17 cellular contexts compared by ENCODE assay signal in the genomic region with DNA sequence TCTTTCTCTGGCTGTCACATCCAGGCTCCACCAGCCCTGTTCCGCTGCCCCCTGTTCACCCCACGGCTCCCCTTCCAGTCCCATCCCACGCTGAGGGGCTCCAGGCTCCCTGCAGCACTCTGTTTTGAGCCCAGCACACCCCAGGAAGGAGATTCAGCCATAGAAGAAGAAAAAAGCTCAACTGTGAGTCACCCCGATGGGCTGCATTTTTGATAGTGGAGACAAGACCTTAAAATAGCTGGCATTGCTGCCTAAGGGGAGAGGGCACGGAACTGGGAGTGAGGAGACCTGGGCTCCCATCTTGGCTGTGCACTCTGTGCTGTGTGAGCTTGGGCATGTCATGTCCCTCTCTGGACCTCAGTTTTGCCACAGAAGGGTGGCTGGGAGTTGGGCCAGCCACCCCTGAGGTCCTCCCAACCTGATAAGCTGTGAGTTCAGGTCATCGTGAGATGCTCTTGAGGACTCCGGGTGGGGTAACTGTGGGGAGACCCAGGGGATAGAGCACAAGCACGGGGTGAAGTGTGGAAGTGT. TPM values are rescaled to one million over a fixed set of nuclear protein-coding genes. Genes with fewer than 3 reads are reported as not detected.
DNase-seq lines count a peak whose midpoint lies in the region; ATAC-seq and TF ChIP-seq lines count a peak whose summit lies in the region.
"Had no signal": no experiment of that assay in that cellular context is flagged by ENCODE, and none has a peak within 500 bp of the region (broad histone marks: within the 10 kb centered on the region; RNA-seq: fewer than 3 reads in every experiment).

No MANE protein-coding gene starts in this region.

- H3K4me1 ChIP-seq in GM23338 (ENCODE audit: insufficient read depth), result peaks cover 7% of the 10 kb centered on the region; the same call in 1 of the 2 replicates
- H3K4me1 ChIP-seq in psoas muscle, result no peaks in the 10 kb centered on the region

- H3K79me2 ChIP-seq in GM23338 (replicated peaks; ENCODE audit: insufficient read depth), result no peaks in the 10 kb centered on the region

- H3K4me1 Mint-ChIP-seq in GM23338 (peaks cover 17% of the 10 kb centered on the region; the same call in 2 of the 3 replicates), immature natural killer cell (no peaks in the 10 kb centered on the region)
- H3K4me1 Mint-ChIP-seq: activated CD4-positive, alpha-beta T cell treated with anti-CD3 and anti-CD28 coated beads for 36 hours; stimulated activated naive B cell treated with anti-CD40 and anti-IgM and Interleukin-4, amounts not matched to agents 10 μg/mL and 1 μg/mL and 100 μg/mL, for 72 hours had no signal

- H3K27me3 Mint-ChIP-seq in GM23338 (ENCODE audit: insufficient read depth, low read depth, poor library complexity) (peaks cover 10% of the 10 kb centered on the region), immature natural killer cell (ENCODE audit: low read depth in 3 of 3) (no peaks in the 10 kb centered on the region)
- H3K27me3 Mint-ChIP-seq: activated CD4-positive, alpha-beta T cell treated with anti-CD3 and anti-CD28 coated beads for 36 hours had no signal

- no peak overlapping the region for H3K4me2 ChIP-seq in GM23338

- H3K27me3 ChIP-seq in GM23338 (ENCODE audit: insufficient read depth) (no peaks in the 10 kb centered on the region), psoas muscle (ENCODE audit: insufficient read depth in 3 of 3, low read length in 2 of 3) (no peaks in the 10 kb centered on the region)

- H3F3A ChIP-seq in GM23338 (replicated peaks; ENCODE audit: low read depth), result no peaks in the 10 kb centered on the region

- H3K4me3 Mint-ChIP-seq in GM23338 (no peak overlapping the region), immature natural killer cell (no peak overlapping the region)
- H3K4me3 Mint-ChIP-seq: activated CD4-positive, alpha-beta T cell treated with anti-CD3 and anti-CD28 coated beads for 36 hours; activated T-cell treated with anti-CD3 and anti-CD28 coated beads, Interleukin-2, amount 50 U/mL, for 72 hours; brain; stimulated activated naive B cell treated with anti-CD40 and anti-IgM and Interleukin-4, amounts not matched to agents 10 μg/mL and 1 μg/mL and 100 μg/mL, for 72 hours had no signal

- no peaks in the 10 kb centered on the region for H3K9me3 ChIP-seq in psoas muscle

- 68 to 79% (median 79%) methylated on average over 8 of the region's 8 CpGs for WGBS in psoas muscle, 3 donors
- WGBS in lower leg skin, 2 donors, result 66 to 76% methylated on average over 8 of the region's 8 CpGs

- H3K36me3 ChIP-seq in GM23338 (ENCODE audit: insufficient read depth) (no peaks in the 10 kb centered on the region), psoas muscle (ENCODE audit: insufficient read depth in 1 of 2, low read depth in 1 of 2) (no peaks in the 10 kb centered on the region)

- no peak for ATAC-seq in GM23338
- ATAC-seq in psoas muscle, result no peak
- no peak for ATAC-seq in GM18868 (IDR thresholded peaks at IDR 0.05; ENCODE audit: unreplicated experiment)
- ATAC-seq: activated CD4-positive, alpha-beta T cell treated with anti-CD3 and anti-CD28 coated beads for 36 hours; activated T-cell treated with anti-CD3 and anti-CD28 coated beads, Interleukin-2, amount 50 U/mL, for 72 hours; stimulated activated naive B cell treated with anti-CD40 and anti-IgM and Interleukin-4, amounts not matched to agents 10 μg/mL and 1 μg/mL and 100 μg/mL, for 72 hours had no signal

- H3K4me3 ChIP-seq in GM23338, result no peak overlapping the region
- H3K4me3 ChIP-seq in psoas muscle, result no peak overlapping the region
- H3K4me3 ChIP-seq in lower leg skin (ENCODE audit: low read depth, poor library complexity, severe bottlenecking), result no peak overlapping the region

- no peak for TF ChIP-seq POLR2A in lower leg skin (IDR thresholded peaks at IDR 0.05)

- DNase-seq in GM23338 (ENCODE audit: low spot score) (no peak), astrocyte of the hippocampus (ENCODE audit: low read depth, low spot score) (peak; percentile 54), iris pigment epithelial cell (ENCODE audit: low read depth) (peak; percentile 69), psoas muscle (no peak), lower leg skin (ENCODE audit: low spot score in 2 of 2) (no peak), immature natural killer cell (no peak), cerebellum (ENCODE audit: low spot score) (no peak)
- DNase-seq: activated CD4-positive, alpha-beta T cell treated with anti-CD3 and anti-CD28 coated beads for 36 hours; activated T-cell treated with anti-CD3 and anti-CD28 coated beads, Interleukin-2, amount 50 U/mL, for 72 hours; KBM-7; NCI-H2029 treated with DMSO at 0.1 percent for 48 hours; NK-92 treated with Interleukin-12 subunit alpha and Interleukin-12 subunit beta, amount 100 ng/mL, for 24 hours; nucleus accumbens; stimulated activated CD4-positive, alpha-beta T cell treated with anti-CD3 and anti-CD28 coated beads, Interleukin-2, amount 100 ng/mL, for 24 hours; stimulated activated naive B cell treated with anti-CD40 and anti-IgM and Interleukin-4, amounts not matched to agents 10 μg/mL and 1 μg/mL and 100 μg/mL, for 72 hours had no signal

- H3K9me3 Mint-ChIP-seq in GM23338, result no peaks in the 10 kb centered on the region
- no peaks in the 10 kb centered on the region for H3K9me3 Mint-ChIP-seq in immature natural killer cell
- H3K9me3 Mint-ChIP-seq: activated T-cell treated with anti-CD3 and anti-CD28 coated beads, Interleukin-2, amount 50 U/mL, for 72 hours; brain; stimulated activated naive B cell treated with anti-CD40 and anti-IgM and Interleukin-4, amounts not matched to agents 10 μg/mL and 1 μg/mL and 100 μg/mL, for 72 hours had no signal

- H3K27ac ChIP-seq in GM23338 (ENCODE audit: low read depth), result no peak overlapping the region
- H3K27ac ChIP-seq in psoas muscle, result peak overlapping the region; percentile 16

- TF ChIP-seq CTCF in GM23338 (conservative IDR thresholded peaks at IDR 0.05; ENCODE audit: low read depth in 2 of 2) (no peak), psoas muscle (IDR thresholded peaks at IDR 0.05) (no peak), lower leg skin (IDR thresholded peaks at IDR 0.05) (no peak)

- H2AFZ ChIP-seq in GM23338, result peak overlapping the region; percentile 81

- intact Hi-C loops in psoas muscle (cut with DNase I), result no loop called here
- intact Hi-C loops in lower leg skin (cut with DNase I; ENCODE audit: low total_unique reads), result no loop called here

- H3K27ac Mint-ChIP-seq in GM23338 (no peak overlapping the region), immature natural killer cell (no peak overlapping the region)
- H3K27ac Mint-ChIP-seq: activated CD4-positive, alpha-beta T cell treated with anti-CD3 and anti-CD28 coated beads for 36 hours; activated T-cell treated with anti-CD3 and anti-CD28 coated beads, Interleukin-2, amount 50 U/mL, for 72 hours; stimulated activated naive B cell treated with anti-CD40 and anti-IgM and Interleukin-4, amounts not matched to agents 10 μg/mL and 1 μg/mL and 100 μg/mL, for 72 hours had no signal

- no peaks in the 10 kb centered on the region for H4K20me1 ChIP-seq in GM23338 (replicated peaks; ENCODE audit: insufficient read depth)

- H3K36me3 Mint-ChIP-seq in GM23338 (ENCODE audit: low read depth) (no peaks in the 10 kb centered on the region), immature natural killer cell (no peaks in the 10 kb centered on the region)
- H3K36me3 Mint-ChIP-seq: brain; stimulated activated naive B cell treated with anti-CD40 and anti-IgM and Interleukin-4, amounts not matched to agents 10 μg/mL and 1 μg/mL and 100 μg/mL, for 72 hours had no signal

- no peaks in the 10 kb centered on the region for H3K9me2 ChIP-seq in GM23338 (ENCODE audit: insufficient read depth)

TF ChIP-seq in GM23338, 12 proteins besides CTCF, POLR2A, EP300 and RAD21 (continues in another document):
- no peak for TF ChIP-seq STAT1 (IDR thresholded peaks at IDR 0.05; ENCODE audit: unreplicated experiment)

RNA-seq across cellular contexts. Expression of a gene that starts 57.2 kb away (rescaled TPM):
- 11.9 and 15.7 TPM in 2 replicates for total RNA-seq in GM23338 (2014; rRNA removed; shearing (Covaris generic))
- 1.6 and 2.1 TPM in 2 replicates for polyA plus RNA-seq in GM23338 (2016; fragmentation: Nextera tagmentation; extraction: Ambion mirVana)
- 1 to 10 TPM; 1.3 to 5.5 (median 3.8) TPM for total RNA-seq in psoas muscle
- polyA plus RNA-seq in psoas muscle, result 1 to 10 TPM in 1 of 3 donors, under 1 TPM in 2; 0.52 to 3.0 (median 0.79) TPM
- total RNA-seq in lower leg skin, result 1 to 10 TPM; 2.0 to 9.1 (median 6.7) TPM
- polyA plus RNA-seq in immature natural killer cell, result not detected
- total RNA-seq in cerebellum, result 10.8 TPM

Comparison
In these comparisons a context has a peak if more than half of its experiments do, and no peak if none do; other contexts are left out.
1. DNase-seq: peak in astrocyte of the hippocampus (single experiment) and iris pigment epithelial cell (single experiment); none in GM23338 (single experiment), psoas muscle (0 of 2), lower leg skin (0 of 2), immature natural killer cell (0 of 3) and cerebellum (single experiment).